Comparison of ENCODE assay signal across 18 cellular contexts in the genomic region with DNA sequence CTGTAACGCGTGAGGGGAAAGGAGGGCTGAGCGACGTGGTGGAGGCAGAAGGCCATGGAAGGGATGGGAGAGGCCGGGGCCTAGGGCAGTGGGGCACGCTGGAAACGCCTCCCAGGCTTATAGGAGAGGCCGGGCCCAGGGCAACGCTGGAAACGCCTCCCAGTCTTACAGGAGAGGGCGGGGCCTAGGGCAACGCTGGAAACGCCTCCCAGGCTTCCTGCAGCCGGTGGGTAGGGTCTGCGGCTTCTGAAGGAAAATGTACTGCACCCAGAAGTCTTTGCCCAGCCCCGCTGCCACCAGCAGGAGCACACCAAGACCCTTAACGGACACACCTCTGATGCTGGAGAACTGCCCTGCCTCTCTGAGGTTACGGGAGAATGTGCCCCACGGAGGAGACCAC. TPM values are rescaled to one million over a fixed set of nuclear protein-coding genes. Genes with fewer than 3 reads are reported as not detected.
DNase-seq lines count a peak whose midpoint lies in the region; ATAC-seq and TF ChIP-seq lines count a peak whose summit lies in the region.
"Had no signal": no experiment of that assay in that cellular context is flagged by ENCODE, and none has a peak within 500 bp of the region (broad histone marks: within the 10 kb centered on the region; RNA-seq: fewer than 3 reads in every experiment).

No MANE protein-coding gene starts in this region.

- in situ Hi-C loops in gastrocnemius medialis (cut with MboI; ENCODE audit: low sequenced_read_pairs in 4 of 4), result no loop called here

- H3K9me3 ChIP-seq in gastrocnemius medialis, result no peaks in the 10 kb centered on the region
- H3K9me3 ChIP-seq: colonic mucosa, left lung, sigmoid colon had no signal

- no peak overlapping the region for H3K4me3 Mint-ChIP-seq in activated naive CD4-positive, alpha-beta T cell treated with anti-CD3 and anti-CD28 coated beads for 36 hours
- H3K4me3 Mint-ChIP-seq: natural killer cell treated with Interleukin-12 subunit alpha and Interleukin-12 subunit beta and Interleukin-15 and Interleukin-18, amount 100 ng/mL, for 72 hours; stimulated activated effector memory CD8-positive, alpha-beta T cell treated with anti-CD3 and anti-CD28 coated beads, Interleukin-12 subunit alpha, Interleukin-12 subunit beta, amount 100 ng/mL, for 72 hours had no signal

- no peak overlapping the region for H3K27ac Mint-ChIP-seq in activated naive CD4-positive, alpha-beta T cell treated with anti-CD3 and anti-CD28 coated beads for 36 hours
- H3K27ac Mint-ChIP-seq: activated T-cell treated with anti-CD3 and anti-CD28 coated beads, Interleukin-2, amount 50 U/mL, for 72 hours; natural killer cell treated with Interleukin-12 subunit alpha and Interleukin-12 subunit beta and Interleukin-15 and Interleukin-18, amount 100 ng/mL, for 72 hours; stimulated activated effector memory CD8-positive, alpha-beta T cell treated with anti-CD3 and anti-CD28 coated beads, Interleukin-12 subunit alpha, Interleukin-12 subunit beta, amount 100 ng/mL, for 72 hours had no signal

- peaks cover 3% of the 10 kb centered on the region for H3K36me3 Mint-ChIP-seq in activated naive CD4-positive, alpha-beta T cell treated with anti-CD3 and anti-CD28 coated beads for 36 hours (ENCODE audit: low read depth)
- H3K36me3 Mint-ChIP-seq: natural killer cell treated with Interleukin-12 subunit alpha and Interleukin-12 subunit beta and Interleukin-15 and Interleukin-18, amount 100 ng/mL, for 72 hours had no signal

- CTCF ChIA-PET in activated naive CD4-positive, alpha-beta T cell treated with anti-CD3 and anti-CD28 coated beads for 36 hours (lab: Charles Lee), result no interaction called here

- H3K36me3 ChIP-seq in gastrocnemius medialis, result peaks cover 0 to 29% of the 10 kb centered on the region in 2 donors
- H3K36me3 ChIP-seq: colonic mucosa had no signal

- ATAC-seq in gastrocnemius medialis (no peak), GM21390 (IDR thresholded peaks at IDR 0.05; ENCODE audit: unreplicated experiment) (no peak)

- TF ChIP-seq POLR2A in gastrocnemius medialis (IDR thresholded peaks at IDR 0.05), result no peak

- TF ChIP-seq CTCF in gastrocnemius medialis (IDR thresholded peaks at IDR 0.05 in 4 of 5, conservative IDR thresholded peaks at IDR 0.05 in 1 of 5), result no peak

- intact Hi-C loops in activated naive CD4-positive, alpha-beta T cell treated with anti-CD3 and anti-CD28 coated beads for 36 hours (cut with micrococcal nuclease), result no loop called here
- intact Hi-C loops in gastrocnemius medialis (cut with DNase I; ENCODE audit: low total_unique reads), result loop anchor here (5.0 kb wide), 1 partner anchor 315 kb away; no protein-coding TSS in a partner anchor

- H3K9me3 Mint-ChIP-seq in activated naive CD4-positive, alpha-beta T cell treated with anti-CD3 and anti-CD28 coated beads for 36 hours, result no peaks in the 10 kb centered on the region
- H3K9me3 Mint-ChIP-seq: activated T-cell treated with anti-CD3 and anti-CD28 coated beads, Interleukin-2, amount 50 U/mL, for 72 hours; natural killer cell treated with Interleukin-12 subunit alpha and Interleukin-12 subunit beta and Interleukin-15 and Interleukin-18, amount 100 ng/mL, for 72 hours; stimulated activated effector memory CD8-positive, alpha-beta T cell treated with anti-CD3 and anti-CD28 coated beads, Interleukin-12 subunit alpha, Interleukin-12 subunit beta, amount 100 ng/mL, for 72 hours had no signal

- peak overlapping the region in 3 of 4 donors; percentile 5 to 31 (median 17) for H3K4me3 ChIP-seq in gastrocnemius medialis
- H3K4me3 ChIP-seq: colonic mucosa, left lung had no signal

- H3K27me3 ChIP-seq in gastrocnemius medialis, result no peaks in the 10 kb centered on the region
- H3K27me3 ChIP-seq: colonic mucosa, left lung, sigmoid colon had no signal

- H3K4me1 Mint-ChIP-seq in activated naive CD4-positive, alpha-beta T cell treated with anti-CD3 and anti-CD28 coated beads for 36 hours (ENCODE audit: low read depth), result peaks cover 13% of the 10 kb centered on the region

- peak; percentile 31 for DNase-seq in activated naive CD4-positive, alpha-beta T cell treated with anti-CD3 and anti-CD28 coated beads for 36 hours
- no peak for DNase-seq in activated naive CD4-positive, alpha-beta T cell treated with Interleukin-2 at 50 U/mL for 16 hours
- peak; percentile 19 to 20 for DNase-seq in Kasumi-1 (lab: John Stamatoyannopoulos, UW)
- DNase-seq in effector CD8-positive, alpha-beta T cell (lab: John Stamatoyannopoulos, UW), result peak; percentile 14
- DNase-seq in gastrocnemius medialis, result no peak
- DNase-seq in H4 (ENCODE audit: low spot score), result no peak
- DNase-seq in NCI-H146 (lab: John Stamatoyannopoulos, UW), result no peak
- DNase-seq: activated T-cell treated with anti-CD3 and anti-CD28 coated beads, Interleukin-2, amount 50 U/mL, for 72 hours; colonic mucosa; IMR-90; NCI-H1417; NCI-H446 treated with DMSO at 0.1 percent for 48 hours; OCI-M1; sigmoid colon had no signal

- H3K4me1 ChIP-seq in gastrocnemius medialis, result peaks cover 0 to 4% of the 10 kb centered on the region in 2 donors
- H3K4me1 ChIP-seq: colonic mucosa had no signal

- H3K27ac ChIP-seq in gastrocnemius medialis, result peak overlapping the region in 3 of 4 donors; percentile 43 to 65 (median 62)
- H3K27ac ChIP-seq: colonic mucosa, left lung had no signal

- no peaks in the 10 kb centered on the region for H3K27me3 Mint-ChIP-seq in activated naive CD4-positive, alpha-beta T cell treated with anti-CD3 and anti-CD28 coated beads for 36 hours (ENCODE audit: low read depth)
- H3K27me3 Mint-ChIP-seq: natural killer cell treated with Interleukin-12 subunit alpha and Interleukin-12 subunit beta and Interleukin-15 and Interleukin-18, amount 100 ng/mL, for 72 hours had no signal

RNA-seq across cellular contexts. Expression of a gene that starts 9.1 kb away (rescaled TPM):
- 10 to 100 TPM; 24.6 to 27.0 TPM for total RNA-seq in activated naive CD4-positive, alpha-beta T cell treated with anti-CD3 and anti-CD28 coated beads for 36 hours
- total RNA-seq in gastrocnemius medialis, result 10 to 100 TPM; 19.5 to 28.4 (median 27.4) TPM
- total RNA-seq in H4 (2014; rRNA removed; shearing (Covaris generic)), result 12.1 and 13.9 TPM in 2 replicates

RNA-seq across cellular contexts. Expression of a gene that starts 10.8 kb away (rescaled TPM):
- total RNA-seq in activated naive CD4-positive, alpha-beta T cell treated with anti-CD3 and anti-CD28 coated beads for 36 hours, result under 1 TPM; 0.41 to 0.42 TPM
- 1 to 10 TPM in 1 of 4 donors, under 1 TPM in 2, not detected in 1; 0.36 to 1.2 (median 0.51) TPM for total RNA-seq in gastrocnemius medialis
- 1.6 TPM in 1 of 2 replicates, not detected in the other for total RNA-seq in H4 (2014; rRNA removed; shearing (Covaris generic))

RNA-seq across cellular contexts. Expression of a gene that starts 32.2 kb away (rescaled TPM):
- under 1 TPM; 0.20 to 0.29 TPM for total RNA-seq in activated naive CD4-positive, alpha-beta T cell treated with anti-CD3 and anti-CD28 coated beads for 36 hours
- total RNA-seq in gastrocnemius medialis, result 1 to 10 TPM in 1 of 4 donors, under 1 TPM in 3; 0.15 to 1.1 (median 0.33) TPM
- total RNA-seq in H4 (2014; rRNA removed; shearing (Covaris generic)), result not detected in 2 replicates

RNA-seq across cellular contexts. Expression of a gene that starts 44.7 kb away (rescaled TPM):
- total RNA-seq in activated naive CD4-positive, alpha-beta T cell treated with anti-CD3 and anti-CD28 coated beads for 36 hours, result 10 to 100 TPM; 63.3 to 65.9 TPM
- 10 to 100 TPM; 31.4 to 61.1 (median 36.6) TPM for total RNA-seq in gastrocnemius medialis
- 72.2 and 90.8 TPM in 2 replicates for total RNA-seq in H4 (2014; rRNA removed; shearing (Covaris generic))

Comparison
In these comparisons a context has a peak if more than half of its experiments do, and no peak if none do; other contexts are left out.
1. DNase-seq: peak in activated naive CD4-positive, alpha-beta T cell treated with anti-CD3 and anti-CD28 coated beads for 36 hours (single experiment), Kasumi-1 (2 of 2) and effector CD8-positive, alpha-beta T cell (single experiment); none in activated naive CD4-positive, alpha-beta T cell treated with Interleukin-2 at 50 U/mL for 16 hours (single experiment), gastrocnemius medialis (0 of 2), H4 (single experiment) and NCI-H146 (single experiment).